In genomic region chr5:138148811-138149210, GRCh38 we compare ENCODE assay signal across 14 cellular contexts. TPM values are rescaled to one million over a fixed set of nuclear protein-coding genes. Genes with fewer than 3 reads are reported as not detected.
DNase-seq lines count a peak whose midpoint lies in the region; ATAC-seq, FAIRE-seq and TF ChIP-seq lines count a peak whose summit lies in the region.
"Had no signal": no experiment of that assay in that cellular context is flagged by ENCODE, and none has a peak within 500 bp of the region (broad histone marks: within the 10 kb centered on the region; RNA-seq: fewer than 3 reads in every experiment).

No MANE protein-coding gene starts in this region.

- no peak for ATAC-seq in HG03354 (IDR thresholded peaks at IDR 0.05; ENCODE audit: poor library complexity, severe bottlenecking, unreplicated experiment)
- ATAC-seq in naive thymus-derived CD4-positive, alpha-beta T cell, result no peak

- no peaks in the 10 kb centered on the region for H3K36me3 ChIP-seq in SJSA1
- H3K36me3 ChIP-seq in naive thymus-derived CD4-positive, alpha-beta T cell (ENCODE audit: control insufficient read depth in 2 of 3, insufficient read depth in 3 of 3, low read length in 3 of 3), result no peaks in the 10 kb centered on the region
- H3K36me3 ChIP-seq: ovary, uterus had no signal

- DNase-seq in H54 (ENCODE audit: insufficient read length, low spot score), result no peak
- DNase-seq in SJSA1 (ENCODE audit: low read depth in 1 of 2, low spot score in 2 of 2), result peak; percentile 20 to 65
- DNase-seq in fibroblast of peridontal ligament (ENCODE audit: extremely low read depth), result peak; percentile 86
- DNase-seq in renal cortical epithelial cell (ENCODE audit: low read depth), result peak; percentile 78
- DNase-seq in naive thymus-derived CD4-positive, alpha-beta T cell, result no peak
- DNase-seq in GM19240 (ENCODE audit: insufficient read length, low spot score), result no peak
- no peak for DNase-seq in activated CD4-positive, CD25-positive, alpha-beta regulatory T cell treated with anti-CD3 and anti-CD28 coated beads, Interleukin-2, amount 50 U/mL, for 72 hours
- DNase-seq: activated T-cell treated with anti-CD3 and anti-CD28 coated beads for 4 hours, immature natural killer cell, NCI-H2171 had no signal

- H3K27ac Mint-ChIP-seq in naive thymus-derived CD4-positive, alpha-beta T cell, result no peak overlapping the region
- H3K27ac Mint-ChIP-seq: immature natural killer cell had no signal

- no peaks in the 10 kb centered on the region for H3K9me3 Mint-ChIP-seq in naive thymus-derived CD4-positive, alpha-beta T cell
- H3K9me3 Mint-ChIP-seq: immature natural killer cell had no signal

- peaks cover 0 to 9% (median 0%) of the 10 kb centered on the region in 5 donors for H3K27me3 Mint-ChIP-seq in naive thymus-derived CD4-positive, alpha-beta T cell

- peaks cover 0 to 3% (median 0%) of the 10 kb centered on the region in 5 donors for H3K36me3 Mint-ChIP-seq in naive thymus-derived CD4-positive, alpha-beta T cell
- H3K36me3 Mint-ChIP-seq: immature natural killer cell had no signal

- no peak overlapping the region for H3K27ac ChIP-seq in SJSA1
- H3K27ac ChIP-seq in naive thymus-derived CD4-positive, alpha-beta T cell (ENCODE audit: low read depth, low read length), result no peak overlapping the region
- H3K27ac ChIP-seq: coronary artery, ovary, uterus had no signal

- H3K27me3 ChIP-seq in SJSA1 (replicated peaks), result no peaks in the 10 kb centered on the region; the same call in 1 of the 2 replicates
- no peaks in the 10 kb centered on the region for H3K27me3 ChIP-seq in naive thymus-derived CD4-positive, alpha-beta T cell (ENCODE audit: control insufficient read depth in 2 of 2, insufficient read depth in 2 of 2, low read length in 2 of 2)
- H3K27me3 ChIP-seq: ovary, uterus had no signal

- intact Hi-C loops in naive thymus-derived CD4-positive, alpha-beta T cell (cut with micrococcal nuclease), result no loop called here

- no peaks in the 10 kb centered on the region for H3K9me3 ChIP-seq in SJSA1 (replicated peaks)
- H3K9me3 ChIP-seq in naive thymus-derived CD4-positive, alpha-beta T cell (ENCODE audit: control insufficient read depth in 2 of 3, low read length in 3 of 3), result no peaks in the 10 kb centered on the region
- H3K9me3 ChIP-seq: ovary, uterus had no signal

- CTCF ChIA-PET in naive thymus-derived CD4-positive, alpha-beta T cell (lab: Charles Lee), result no interaction called here

- H3K4me1 Mint-ChIP-seq in naive thymus-derived CD4-positive, alpha-beta T cell, result no peaks in the 10 kb centered on the region
- H3K4me1 Mint-ChIP-seq: immature natural killer cell had no signal

- no peak overlapping the region for H3K4me3 ChIP-seq in SJSA1
- no peak overlapping the region for H3K4me3 ChIP-seq in naive thymus-derived CD4-positive, alpha-beta T cell (ENCODE audit: low read length)
- H3K4me3 ChIP-seq: coronary artery, ovary, uterus had no signal

- peak; percentile 97 for FAIRE-seq in H54 (lab: Jason Lieb, UNC)

- no peak for TF ChIP-seq POLR2A in H54 (IDR thresholded peaks at IDR 0.05; ENCODE audit: low read depth, low read length)

- H3K4me3 Mint-ChIP-seq in naive thymus-derived CD4-positive, alpha-beta T cell, result no peak overlapping the region
- H3K4me3 Mint-ChIP-seq: immature natural killer cell had no signal

- POLR2A ChIA-PET in naive thymus-derived CD4-positive, alpha-beta T cell (lab: Charles Lee), result no interaction called here

- peaks cover 13% of the 10 kb centered on the region; the same call in 1 of the 2 replicates for H3K4me1 ChIP-seq in SJSA1 (replicated peaks)
- H3K4me1 ChIP-seq in naive thymus-derived CD4-positive, alpha-beta T cell (ENCODE audit: control insufficient read depth in 2 of 2, insufficient read depth in 2 of 2, low read length in 2 of 2), result no peaks in the 10 kb centered on the region
- H3K4me1 ChIP-seq: uterus had no signal

RNA-seq across cellular contexts. Expression of gene NME5, which starts 9.6 kb away (rescaled TPM):
- not detected in 2 replicates for total RNA-seq in SJSA1 (2014; rRNA removed; shearing (Covaris generic))
- total RNA-seq in renal cortical epithelial cell, result 7.1 and 17.1 TPM in 2 replicates
- total RNA-seq in naive thymus-derived CD4-positive, alpha-beta T cell, result not detected
- not detected for polyA plus RNA-seq in naive thymus-derived CD4-positive, alpha-beta T cell
- polyA plus RNA-seq: immature natural killer cell had no signal

RNA-seq across cellular contexts. Expression of gene BRD8, which starts 29.6 kb away (rescaled TPM):
- total RNA-seq in SJSA1 (2014; rRNA removed; shearing (Covaris generic)), result 47.3 and 90.0 TPM in 2 replicates
- 16.0 and 51.3 TPM in 2 replicates for total RNA-seq in renal cortical epithelial cell
- total RNA-seq in naive thymus-derived CD4-positive, alpha-beta T cell, result 10 to 100 TPM; 24.7 to 81.9 (median 66.1) TPM
- polyA plus RNA-seq in naive thymus-derived CD4-positive, alpha-beta T cell, result 10 to 100 TPM; 27.1 to 34.7 TPM

RNA-seq across cellular contexts. Expression of gene KIF20A, which starts 30.1 kb away (rescaled TPM):
- total RNA-seq in SJSA1 (2014; rRNA removed; shearing (Covaris generic)), result 113 and 152 TPM in 2 replicates
- total RNA-seq in renal cortical epithelial cell, result 1.3 and 17.9 TPM in 2 replicates
- 10 to 100 TPM in 1 of 5 experiments, under 1 TPM in 1, not detected in 3; 0.29 to 34.1 TPM for total RNA-seq in naive thymus-derived CD4-positive, alpha-beta T cell
- polyA plus RNA-seq in naive thymus-derived CD4-positive, alpha-beta T cell, result not detected

Comparison
In these comparisons a context has a peak if more than half of its experiments do, and no peak if none do; other contexts are left out.
1. DNase-seq: peak in SJSA1 (2 of 2), fibroblast of peridontal ligament (single experiment) and renal cortical epithelial cell (single experiment); none in H54 (single experiment), naive thymus-derived CD4-positive, alpha-beta T cell (0 of 9), GM19240 (single experiment) and activated CD4-positive, CD25-positive, alpha-beta regulatory T cell treated with anti-CD3 and anti-CD28 coated beads, Interleukin-2, amount 50 U/mL, for 72 hours (single experiment).